Comparison of ENCODE assay signal across 20 cellular contexts in genomic region chr15:23539892-23540291, GRCh38. TPM values are rescaled to one million over a fixed set of nuclear protein-coding genes. Genes with fewer than 3 reads are reported as not detected.
DNase-seq lines count a peak whose midpoint lies in the region; ATAC-seq, FAIRE-seq and TF ChIP-seq lines count a peak whose summit lies in the region.
"Had no signal": no experiment of that assay in that cellular context is flagged by ENCODE, and none has a peak within 500 bp of the region (broad histone marks: within the 10 kb centered on the region; RNA-seq: fewer than 3 reads in every experiment).

No MANE protein-coding gene starts in this region.

- H3K27ac ChIP-seq in K562 (ENCODE audit: extremely low read depth, low read depth, low read length), result no peak overlapping the region
- peak overlapping the region; percentile 68 for H3K27ac ChIP-seq in neural cell (ENCODE audit: low read length)
- H3K27ac ChIP-seq: 22Rv1; A549; BLaER1 treated with 17β-estradiol and CSF1 and Interleukin-3, amounts not matched to agents 10 nM and 100 nM; C4-2B had no signal

- POLR2A ChIA-PET in K562 (lab: Yijun Ruan, JAX), result no interaction called here

- H3F3A ChIP-seq in neural cell (ENCODE audit: insufficient read depth, low read length, poor library complexity, severe bottlenecking), result no peaks in the 10 kb centered on the region

- TF ChIP-seq EP300 in K562 (IDR thresholded peaks at IDR 0.05; ENCODE audit: low read length) (no peak), neural cell (conservative IDR thresholded peaks at IDR 0.05; ENCODE audit: poor library complexity, severe bottlenecking) (no peak)

- in situ Hi-C loops in K562 (cut with MboI), result no loop called here

- CTCF ChIA-PET in K562 (lab: Yijun Ruan, JAX; ENCODE audit: low intra/inter-chr PET ratio), result no interaction called here

- H3K36me3 ChIP-seq in K562 (ENCODE audit: control insufficient read depth, insufficient read depth, low read length), result no peaks in the 10 kb centered on the region
- H3K36me3 ChIP-seq in neural cell (ENCODE audit: insufficient read depth, low read length), result no peaks in the 10 kb centered on the region
- H3K36me3 ChIP-seq: BLaER1 treated with 17β-estradiol and CSF1 and Interleukin-3, amounts not matched to agents 10 nM and 100 nM had no signal

- no peaks in the 10 kb centered on the region for H3K9me3 ChIP-seq in K562 (replicated peaks; ENCODE audit: control insufficient read depth, insufficient read depth, low read depth, low read length)
- H3K9me3 ChIP-seq in neural cell (ENCODE audit: low read length), result no peaks in the 10 kb centered on the region
- H3K9me3 ChIP-seq: A549, Caco-2 had no signal

- H3K9ac ChIP-seq in K562 (ENCODE audit: insufficient read depth in 1 of 2, low read depth in 2 of 2, low read length in 2 of 2) (no peak overlapping the region), neural cell (ENCODE audit: low read length) (no peak overlapping the region)
- H3K9ac ChIP-seq: BLaER1 treated with 17β-estradiol and CSF1 and Interleukin-3, amounts not matched to agents 10 nM and 100 nM had no signal

- H2AFZ ChIP-seq in K562 (ENCODE audit: low read depth, low read length), result no peak overlapping the region
- H2AFZ ChIP-seq in neural cell (ENCODE audit: low read depth, low read length), result no peak overlapping the region

- no TSS peak for BruUV-seq in K562 (replicated peaks; lab: Mats Ljungman, UMichigan)

- intact Hi-C loops in K562 (cut with micrococcal nuclease), result no loop called here

- ATAC-seq in K562, result no peak
- ATAC-seq: A549; CD8-positive, alpha-beta T cell had no signal

- no peaks in the 10 kb centered on the region for H3K79me2 ChIP-seq in K562 (ENCODE audit: control insufficient read depth, insufficient read depth, low read length)
- H3K79me2 ChIP-seq in neural cell (replicated peaks; ENCODE audit: insufficient read depth, low read length), result no peaks in the 10 kb centered on the region

- H3K4me2 ChIP-seq in K562 (ENCODE audit: insufficient read depth, low read length), result no peak overlapping the region
- no peak overlapping the region for H3K4me2 ChIP-seq in neural cell (ENCODE audit: low read length)
- H3K4me2 ChIP-seq: A549; BLaER1 treated with 17β-estradiol and CSF1 and Interleukin-3, amounts not matched to agents 10 nM and 100 nM had no signal

- no peaks in the 10 kb centered on the region for H3K9me1 ChIP-seq in K562 (ENCODE audit: control insufficient read depth, insufficient read depth, low read length)

- H3K27me3 ChIP-seq in K562 (ENCODE audit: control insufficient read depth in 2 of 2, insufficient read depth in 2 of 2, low read length in 2 of 2) (peaks cover 0 to 3% of the 10 kb centered on the region in 2 experiments; a peak in 1 of 5 replicates), neural cell (ENCODE audit: insufficient read depth, low read depth, low read length) (no peaks in the 10 kb centered on the region)
- H3K27me3 ChIP-seq: BLaER1 treated with 17β-estradiol and CSF1 and Interleukin-3, amounts not matched to agents 10 nM and 100 nM had no signal

- WGBS in K562 (ENCODE audit: insufficient coverage, low coverage, missing lambda C conversion rate), result 6% methylated on average over 4 of the region's 4 CpGs

- TF ChIP-seq CTCF in K562 (IDR thresholded peaks at IDR 0.05 in 2 of 3, conservative IDR thresholded peaks at IDR 0.05 in 1 of 3; ENCODE audit: insufficient read depth in 2 of 3, low read depth in 1 of 3, low read length in 3 of 3) (no peak), neural cell (IDR thresholded peaks at IDR 0.05; ENCODE audit: poor library complexity, severe bottlenecking) (no peak)

- no peaks in the 10 kb centered on the region for H3K9me2 ChIP-seq in neural cell (ENCODE audit: insufficient read depth, low read length)

- TF ChIP-seq RAD21 in K562 (CRISPR knock-in tag; conservative IDR thresholded peaks at IDR 0.05 in 1 of 2, IDR thresholded peaks at IDR 0.05 in 1 of 2), result no peak
- no peak for TF ChIP-seq RAD21 in neural cell (conservative IDR thresholded peaks at IDR 0.05)

- no peak for FAIRE-seq in K562 (lab: Jason Lieb, UNC)
- FAIRE-seq: A549, D721Med, G401.6, GM12891, GM19239 had no signal

- no peaks in the 10 kb centered on the region for H3K4me1 ChIP-seq in K562 (replicated peaks in 1 of 2; ENCODE audit: control insufficient read depth in 2 of 2, insufficient read depth in 2 of 2, low read length in 2 of 2)
- H3K4me1 ChIP-seq: A549, Caco-2 had no signal

- H3K4me3 ChIP-seq in K562 (no peak overlapping the region), neural cell (ENCODE audit: low read length) (no peak overlapping the region)
- H3K4me3 ChIP-seq: A549; BLaER1 treated with 17β-estradiol and CSF1 and Interleukin-3, amounts not matched to agents 10 nM and 100 nM had no signal

- peak; percentile 21 for DNase-seq in NCI-H146 (lab: John Stamatoyannopoulos, UW)
- no peak for DNase-seq in NCI-H146 treated with DMSO at 0.1 percent for 48 hours (lab: John Stamatoyannopoulos, UW; ENCODE audit: unreplicated experiment)
- DNase-seq in K562 (ENCODE audit: extremely low read depth in 1 of 4, low spot score in 3 of 4), result no peak
- no peak for DNase-seq in activated CD4-positive, alpha-beta T cell treated with anti-CD3 and anti-CD28 coated beads, Interleukin-2, amount 50 U/mL, for 48 hours
- DNase-seq: AML-193; Caco-2; Calu3; CD4-positive, alpha-beta T cell; CD8-positive, alpha-beta T cell; DMS79 treated with DMSO at 0.1 percent for 48 hours; GF-D8 had no signal

- no peak for TF ChIP-seq POLR2A in K562 (conservative IDR thresholded peaks at IDR 0.05)

- H4K20me1 ChIP-seq in K562 (replicated peaks; ENCODE audit: control insufficient read depth, insufficient read depth, low read length) (no peaks in the 10 kb centered on the region; the same call in 1 of the 2 replicates), neural cell (ENCODE audit: insufficient read depth) (no peaks in the 10 kb centered on the region)
- H4K20me1 ChIP-seq: BLaER1 treated with 17β-estradiol and CSF1 and Interleukin-3, amounts not matched to agents 10 nM and 100 nM had no signal

TF ChIP-seq in K562, 482 proteins besides CTCF, POLR2A, EP300 and RAD21 (continues in another document):
- no peak for TF ChIP-seq NCOR1 (IDR thresholded peaks at IDR 0.05)
- no peak for TF ChIP-seq ZKSCAN3 (CRISPR knock-in tag; IDR thresholded peaks at IDR 0.05)
- TF ChIP-seq, protein P1, sequence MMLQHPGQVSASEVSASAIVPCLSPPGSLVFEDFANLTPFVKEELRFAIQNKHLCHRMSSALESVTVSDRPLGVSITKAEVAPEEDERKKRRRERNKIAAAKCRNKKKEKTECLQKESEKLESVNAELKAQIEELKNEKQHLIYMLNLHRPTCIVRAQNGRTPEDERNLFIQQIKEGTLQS (IDR thresholded peaks at IDR 0.05), result peak; percentile 53; the same call in 1 of the 2 replicates
- TF ChIP-seq, protein P1 (CRISPR knock-in tag; conservative IDR thresholded peaks at IDR 0.05), result no peak
- TF ChIP-seq ARNT (IDR thresholded peaks at IDR 0.05), result no peak
- TF ChIP-seq NR3C1 (CRISPR knock-in tag; IDR thresholded peaks at IDR 0.05), result no peak
- TF ChIP-seq ZNF232 (CRISPR knock-in tag; IDR thresholded peaks at IDR 0.05), result no peak
- no peak for TF ChIP-seq TBL1XR1 (IDR thresholded peaks at IDR 0.05; ENCODE audit: low read length in 2 of 2)
- no peak for TF ChIP-seq SRSF3 (IDR thresholded peaks at IDR 0.05; ENCODE audit: insufficient read depth, low read length)

TF ChIP-seq in neural cell, 6 proteins besides CTCF, POLR2A, EP300 and RAD21 (continues in another document):
- TF ChIP-seq SMC3 (conservative IDR thresholded peaks at IDR 0.05; ENCODE audit: poor library complexity) (no peak), EZH2 (IDR thresholded peaks at IDR 0.05; ENCODE audit: borderline replicate concordance, insufficient read depth, low read length, poor library complexity, severe bottlenecking) (no peak), MXI1 (conservative IDR thresholded peaks at IDR 0.05; ENCODE audit: poor library complexity, severe bottlenecking) (no peak), POLR2AphosphoS5 (IDR thresholded peaks at IDR 0.05) (no peak), TAF1 (IDR thresholded peaks at IDR 0.05; ENCODE audit: low read depth) (no peak)

RNA-seq across cellular contexts. Expression of gene MKRN3, which starts 25.6 kb away (rescaled TPM):
- 37.6 and 42.7 TPM in 2 replicates for total RNA-seq in K562 (2011; cell fraction: chromatin; rRNA removed; ENCODE audit: low replicate concordance)
- total RNA-seq in K562 (2011; cell fraction: nucleolus; rRNA removed), result 28.9 and 33.4 TPM in 2 replicates
- 44.3 and 51.5 TPM in 2 replicates for total RNA-seq in K562 (2011; cell fraction: nucleoplasm; rRNA removed)
- total RNA-seq in K562 (2014; rRNA removed) (33.4 and 37.8 TPM in 2 replicates), K562 (2014; rRNA removed; fragmentation: Illumina TruSeq; extraction: Trizol) (21.4 and 25.1 TPM in 2 replicates), K562 (2015; rRNA removed; fragmentation: Illumina TruSeq; extraction: Trizol) (29.9 and 31.1 TPM in 2 replicates), K562 (2021) (26.0 and 26.2 TPM in 2 replicates)
- polyA plus RNA-seq in K562 (2011; rRNA removed) (22.4 and 22.5 TPM in 2 replicates), K562 (2014; fragmentation: Illumina TruSeq; extraction: Trizol) (15.8 and 19.1 TPM in 2 replicates), K562 (2014; fragmentation: Nextera tagmentation; extraction: Ambion mirVana) (1 to 10 TPM; 6.5 to 7.8 TPM), K562 (2014; rRNA removed) (23.6 and 25.2 TPM in 2 replicates), neural cell (10.7 and 13.9 TPM in 2 replicates)
- 13.3 and 19.2 TPM in 2 replicates for polyA plus RNA-seq in K562 (2011; cell fraction: cytosol; rRNA removed)
- 35.1 and 35.8 TPM in 2 replicates for polyA plus RNA-seq in K562 (2011; cell fraction: nucleus; rRNA removed)
- polyA plus RNA-seq in K562 (2012), result 17.1 and 17.2 TPM in 2 replicates
- 35.8 and 40.8 TPM in 2 replicates for polyA minus RNA-seq in K562 (2011; rRNA and poly(A)+ RNA removed)
- polyA minus RNA-seq in K562 (2011; cell fraction: cytosol; rRNA and poly(A)+ RNA removed), result 15.4 and 23.4 TPM in 2 replicates
- 26.8 and 41.5 TPM in 2 replicates for polyA minus RNA-seq in K562 (2011; cell fraction: nucleus; rRNA and poly(A)+ RNA removed)
- polyA minus RNA-seq in neural cell, result 20.5 and 23.1 TPM in 2 replicates
- total RNA-seq: Calu3 had no signal
